Comparison of ENCODE assay signal across 8 cellular contexts in the genomic region with DNA sequence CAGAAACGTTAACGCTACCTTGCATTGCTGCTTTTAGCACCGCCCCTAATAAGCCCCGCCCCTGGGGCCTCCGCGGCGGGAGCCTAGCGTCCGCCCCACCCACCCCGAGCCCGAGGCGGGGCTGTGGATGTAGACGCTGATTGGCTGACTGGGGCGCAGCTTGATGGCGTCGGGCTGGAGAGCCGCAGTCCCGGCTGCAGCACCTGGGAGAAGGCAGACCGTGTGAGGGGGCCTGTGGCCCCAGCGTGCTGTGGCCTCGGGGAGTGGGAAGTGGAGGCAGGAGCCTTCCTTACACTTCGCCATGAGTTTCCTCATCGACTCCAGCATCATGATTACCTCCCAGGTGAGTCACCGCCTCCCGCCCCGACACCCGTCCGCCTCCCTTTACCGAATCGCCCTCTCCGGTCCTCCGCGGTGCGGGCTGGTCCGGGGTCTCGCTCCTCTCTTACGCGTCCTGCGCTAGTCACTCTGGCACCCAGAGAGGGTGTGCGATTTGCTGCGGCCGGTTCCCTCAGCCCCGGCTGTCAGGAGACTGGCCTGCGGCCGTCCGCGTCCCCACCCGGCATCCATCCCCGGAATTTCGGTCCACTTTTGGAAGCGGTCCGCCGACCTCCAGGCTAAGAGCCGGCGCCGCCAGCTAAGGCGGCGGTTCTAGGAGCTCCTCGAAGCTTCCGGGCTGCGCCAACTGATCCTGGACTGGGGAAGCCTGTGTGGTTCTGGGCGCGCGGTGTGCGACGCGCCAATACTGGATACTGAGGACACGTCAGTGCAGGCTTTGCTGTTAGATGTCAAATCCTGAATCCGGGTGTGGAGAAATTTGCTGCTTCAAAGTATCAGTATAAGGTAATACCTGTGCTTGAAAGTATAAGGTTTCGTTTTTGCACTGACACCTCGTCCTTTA. TPM values are rescaled to one million over a fixed set of nuclear protein-coding genes. Genes with fewer than 3 reads are reported as not detected.
DNase-seq lines count a peak whose midpoint lies in the region; TF ChIP-seq lines count a peak whose summit lies in the region.
"Not testable (repeated sequence)": the region's sequence is repeated elsewhere in the genome, so short reads cannot be mapped to it uniquely, and the experiment has no call there.

A gene (plus strand): TSS at position 156 of the 901 bp plus-strand sequence. CDS start 146 bp downstream, at position 302.

- H3K27me3 Mint-ChIP-seq in activated naive CD4-positive, alpha-beta T cell treated with anti-CD3 and anti-CD28 coated beads for 36 hours (ENCODE audit: low read depth): not testable (repeated sequence)

- peaks cover 25% of the 10 kb centered on the region for H3K4me1 Mint-ChIP-seq in activated naive CD4-positive, alpha-beta T cell treated with anti-CD3 and anti-CD28 coated beads for 36 hours (ENCODE audit: low read depth)

- DNase-seq in GF-D8 (lab: John Stamatoyannopoulos, UW) (peak; percentile 70), HEK293T (ENCODE audit: extremely low spot score) (peak; percentile 83), MV-4-11 (lab: John Stamatoyannopoulos, UW) (peak; percentile 86), SK-N-DZ (ENCODE audit: low spot score) (peak; percentile 95), germinal center (ENCODE audit: low spot score) (peak; percentile 92), non-pigmented ciliary epithelial cell (ENCODE audit: low read depth) (peak; percentile 43), superior temporal gyrus (ENCODE audit: extremely low spot score) (peak; percentile 92)
- peak; percentile 97 for DNase-seq in activated naive CD4-positive, alpha-beta T cell treated with anti-CD3 and anti-CD28 coated beads for 36 hours

- H3K36me3 Mint-ChIP-seq in activated naive CD4-positive, alpha-beta T cell treated with anti-CD3 and anti-CD28 coated beads for 36 hours (ENCODE audit: low read depth): not testable (repeated sequence)

- H3K4me3 Mint-ChIP-seq in activated naive CD4-positive, alpha-beta T cell treated with anti-CD3 and anti-CD28 coated beads for 36 hours: peak within 1 kb of the TSS; percentile 87

- CTCF ChIA-PET in HEK293T (lab: Yijun Ruan, JAX); activated naive CD4-positive, alpha-beta T cell treated with anti-CD3 and anti-CD28 coated beads for 36 hours (lab: Charles Lee): not testable (repeated sequence)

- peak within 1 kb of the TSS; percentile 81 for H3K27ac Mint-ChIP-seq in activated naive CD4-positive, alpha-beta T cell treated with anti-CD3 and anti-CD28 coated beads for 36 hours

- intact Hi-C loops in activated naive CD4-positive, alpha-beta T cell treated with anti-CD3 and anti-CD28 coated beads for 36 hours (cut with micrococcal nuclease): not testable (repeated sequence)

- POLR2A ChIA-PET in HEK293T (lab: Yijun Ruan, JAX): not testable (repeated sequence)

- H3K9me3 Mint-ChIP-seq in activated naive CD4-positive, alpha-beta T cell treated with anti-CD3 and anti-CD28 coated beads for 36 hours: not testable (repeated sequence)

TF ChIP-seq in HEK293T, 16 proteins besides CTCF, POLR2A, EP300 and RAD21:
- TF ChIP-seq L3MBTL2 (conservative IDR thresholded peaks at IDR 0.05): peak; percentile 44; the same call in 1 of the 2 replicates

RNA-seq across cellular contexts. Expression of the gene that starts here (rescaled TPM):
- 26.9 and 27.4 TPM in 2 replicates for polyA plus RNA-seq in SK-N-DZ (2014; cell fraction: cytosol; rRNA removed)
- 80.9 and 84.2 TPM in 2 replicates for polyA plus RNA-seq in SK-N-DZ (2014; cell fraction: nucleus; rRNA removed)
- 10 to 100 TPM; 18.0 to 19.4 TPM for total RNA-seq in activated naive CD4-positive, alpha-beta T cell treated with anti-CD3 and anti-CD28 coated beads for 36 hours

Comparison
In these comparisons a context has a peak if more than half of its experiments do, and no peak if none do; other contexts are left out.
1. Peak in every context shown above with its lines: DNase-seq.
2. DNase-seq: peak in every context shown above with its lines; median percentile 97 in activated naive CD4-positive, alpha-beta T cell treated with anti-CD3 and anti-CD28 coated beads for 36 hours; 95 in SK-N-DZ; 92 in germinal center; 92 in superior temporal gyrus; 86 in MV-4-11; 83 in HEK293T; 70 in GF-D8; 43 in non-pigmented ciliary epithelial cell.